ENCODE assay signal across 18 cellular contexts in the genomic region with DNA sequence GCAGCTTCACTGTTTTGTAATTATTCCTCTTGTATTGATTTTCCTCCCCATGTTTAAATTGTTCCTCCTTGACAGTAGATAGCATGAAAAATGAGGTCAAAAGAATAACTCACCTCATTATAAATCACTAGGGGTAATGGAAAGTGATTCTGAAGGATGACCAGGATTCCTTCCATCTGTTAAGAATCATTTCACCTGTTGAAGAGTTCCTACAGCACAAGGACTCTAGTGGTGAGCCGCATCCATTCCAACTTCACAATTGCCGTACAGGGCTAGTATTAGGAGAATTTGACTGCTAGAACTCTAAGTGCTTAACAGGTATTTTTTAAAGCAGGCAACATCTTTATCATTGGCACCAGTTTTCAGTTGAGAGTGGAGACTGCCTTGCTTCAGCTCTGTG. TPM values are rescaled to one million over a fixed set of nuclear protein-coding genes. Genes with fewer than 3 reads are reported as not detected.
A peak's percentile ranks its signal among the peaks of the same experiment; 100 is the strongest.
DNase-seq lines count a peak whose midpoint lies in the region; ATAC-seq and TF ChIP-seq lines count a peak whose summit lies in the region.
"Had no signal": no experiment of that assay in that cellular context is flagged by ENCODE, and none has a peak within 500 bp of the region (broad histone marks: within the 10 kb centered on the region; RNA-seq: fewer than 3 reads in every experiment).

No MANE protein-coding gene starts in this region.

- H3K9me3 ChIP-seq in cardiac muscle cell (ENCODE audit: low read depth) (no peaks in the 10 kb centered on the region), HUES6 (ENCODE audit: control insufficient read depth, insufficient read depth, low read depth, low read length) (peaks cover 3% of the 10 kb centered on the region; the same call in 1 of the 2 replicates), iPS-20b (ENCODE audit: insufficient read depth, low read depth, low read length) (no peaks in the 10 kb centered on the region)
- H3K9me3 ChIP-seq: BE2C, Caco-2 had no signal

- no peak for TF ChIP-seq CTCF in cardiac muscle cell (IDR thresholded peaks at IDR 0.05; ENCODE audit: low read depth, low read length)

- ATAC-seq in left cardiac atrium: no peak
- ATAC-seq in HG03354 (IDR thresholded peaks at IDR 0.05; ENCODE audit: poor library complexity, severe bottlenecking, unreplicated experiment): no peak
- no peak for ATAC-seq in HG03378 (IDR thresholded peaks at IDR 0.05; ENCODE audit: unreplicated experiment)
- ATAC-seq: K562, PC-3 had no signal

- H3K4me3 ChIP-seq in cardiac muscle cell (no peak overlapping the region), HUES6 (ENCODE audit: low read depth, low read length) (peak overlapping the region; percentile 49; the same call in 1 of the 2 replicates), iPS-20b (ENCODE audit: low read length) (peak overlapping the region; percentile 45)
- H3K4me3 ChIP-seq: K562 had no signal

- H3K9ac ChIP-seq in HUES6 (ENCODE audit: low read length) (peak overlapping the region; percentile 14), iPS-20b (ENCODE audit: low read depth, low read length) (peak overlapping the region; percentile 40; the same call in 1 of the 2 replicates)

- H3K4me1 ChIP-seq in cardiac muscle cell (ENCODE audit: low read depth): peaks cover 17% of the 10 kb centered on the region
- H3K4me1 ChIP-seq in HUES6 (ENCODE audit: control insufficient read depth, insufficient read depth, low read length): peaks cover 37% of the 10 kb centered on the region
- H3K4me1 ChIP-seq in iPS-20b (ENCODE audit: insufficient read depth, low read length): peaks cover 27% of the 10 kb centered on the region
- H3K4me1 ChIP-seq: BE2C, Caco-2 had no signal

- H3K36me3 ChIP-seq in cardiac muscle cell (no peaks in the 10 kb centered on the region), HUES6 (ENCODE audit: control insufficient read depth, insufficient read depth, low read length) (no peaks in the 10 kb centered on the region), iPS-20b (ENCODE audit: insufficient read depth, low read depth, low read length) (no peaks in the 10 kb centered on the region)
- H3K36me3 ChIP-seq: BE2C had no signal

- no peak for DNase-seq in cardiac muscle cell (ENCODE audit: low read depth in 1 of 2, low spot score in 1 of 2)
- no peak for DNase-seq in left cardiac atrium
- peak; percentile 23 for DNase-seq in NCI-H69 (lab: John Stamatoyannopoulos, UW)
- DNase-seq in amniotic stem cell (lab: John Stamatoyannopoulos, UW): no peak
- DNase-seq: BE2C; Caco-2; CD4-positive, CD25-positive, alpha-beta regulatory T cell; DMS153; NCI-H1105; NCI-H2029 treated with DMSO at 0.1 percent for 48 hours; NCI-H510A treated with DMSO at 0.1 percent for 48 hours; PC-3; RPMI8226 had no signal

- no peaks in the 10 kb centered on the region for H3K27me3 ChIP-seq in cardiac muscle cell
- H3K27me3 ChIP-seq in HUES6 (ENCODE audit: control insufficient read depth, insufficient read depth, low read length): no peaks in the 10 kb centered on the region
- H3K27me3 ChIP-seq in iPS-20b (ENCODE audit: insufficient read depth, low read length): no peaks in the 10 kb centered on the region
- H3K27me3 ChIP-seq: BE2C had no signal

- intact Hi-C loops in left cardiac atrium (cut with DNase I): no loop called here

- H3K27ac ChIP-seq in cardiac muscle cell: peak overlapping the region; percentile 50
- peak overlapping the region; percentile 92 for H3K27ac ChIP-seq in HUES6 (ENCODE audit: low read depth, low read length)
- peak overlapping the region; percentile 43 for H3K27ac ChIP-seq in iPS-20b (ENCODE audit: low read length)

RNA-seq across cellular contexts. Expression of gene PPP1R12B, which starts 13.7 kb away (rescaled TPM):
- total RNA-seq in cardiac muscle cell: 203 and 340 TPM in 2 replicates
- 109 and 156 TPM in 2 replicates for polyA plus RNA-seq in cardiac muscle cell
- 100 to 1,000 TPM; 416 to 465 TPM for total RNA-seq in left cardiac atrium

RNA-seq across cellular contexts. Expression of gene UBE2T, which starts 20.5 kb away (rescaled TPM):
- total RNA-seq in cardiac muscle cell (24.0 and 39.2 TPM in 2 replicates), left cardiac atrium (10 to 100 TPM in 1 of 2 donors, 1 to 10 TPM in 1; 6.1 to 10.2 TPM)
- polyA plus RNA-seq in cardiac muscle cell: 35.2 and 84.0 TPM in 2 replicates
